ENCODE assay signal across 28 cellular contexts in genomic region chr12:38163442-38163801, GRCh38.
"Had no signal": no experiment of that assay in that cellular context is flagged by ENCODE, and none has a peak within 500 bp of the region (broad histone marks: within the 10 kb centered on the region; RNA-seq: fewer than 3 reads in every experiment).

No MANE protein-coding gene starts in this region.

- H3K4me3 ChIP-seq: Peyer's patch, SJCRH30 had no signal

- H3K27ac ChIP-seq: Peyer's patch, RWPE1, SJCRH30 had no signal

- ATAC-seq: activated T-helper 17 cell treated with anti-CD3 and anti-CD28 coated beads, Interleukin-2, amount 50 U/mL, for 72 hours; T-helper 17 cell had no signal

- H3K36me3 ChIP-seq: Peyer's patch, SJCRH30 had no signal

- H3K9me3 ChIP-seq: SJCRH30 had no signal

- H3K9me3 Mint-ChIP-seq: activated naive CD4-positive, alpha-beta T cell treated with anti-CD3 and anti-CD28 coated beads for 36 hours; activated T-helper 17 cell treated with anti-CD3 and anti-CD28 coated beads, Interleukin-2, amount 50 U/mL, for 72 hours had no signal

- H3K27me3 ChIP-seq: Peyer's patch, SJCRH30 had no signal

- H3K27me3 Mint-ChIP-seq: activated B cell treated with CpG ODN at 0.5 μM for 24 hours; activated CD4-positive, alpha-beta memory T cell treated with anti-CD3 and anti-CD28 coated beads, Interleukin-2, amount 10 ng/mL, durations not matched to agents 7 days and 5 days; activated naive CD8-positive, alpha-beta T cell; activated T-helper 17 cell treated with anti-CD3 and anti-CD28 coated beads, Interleukin-2, amount 50 U/mL, for 72 hours; T-helper 17 cell had no signal

- H3K4me1 ChIP-seq: Peyer's patch, SJCRH30 had no signal

- H3K4me1 Mint-ChIP-seq: activated B cell treated with CpG ODN at 0.5 μM for 24 hours; activated CD4-positive, alpha-beta memory T cell treated with anti-CD3 and anti-CD28 coated beads, Interleukin-2, amount 10 ng/mL, durations not matched to agents 7 days and 5 days; activated T-helper 17 cell treated with anti-CD3 and anti-CD28 coated beads, Interleukin-2, amount 50 U/mL, for 72 hours; brain; T-helper 17 cell had no signal

- H3K36me3 Mint-ChIP-seq: activated naive CD8-positive, alpha-beta T cell; brain had no signal

- DNase-seq: activated B cell treated with CpG ODN at 0.5 μM for 24 hours; activated CD4-positive, alpha-beta memory T cell treated with anti-CD3 and anti-CD28 coated beads, Interleukin-2, amount 10 ng/mL, durations not matched to agents 7 days and 5 days; activated CD4-positive, alpha-beta T cell treated with anti-CD3 and anti-CD28 coated beads for 1 hour; activated CD4-positive, alpha-beta T cell treated with anti-CD3 and anti-CD28 coated beads, Interleukin-2, amount 50 U/mL, for 1 hour; activated gamma-delta T cell; activated naive CD4-positive, alpha-beta T cell treated with anti-CD3 and anti-CD28 coated beads for 36 hours; activated T-cell treated with anti-CD3 and anti-CD28 coated beads for 4 hours; activated T-cell treated with anti-CD3 and anti-CD28 coated beads, Interleukin-2, amount 50 U/mL, for 48 hours; amygdala; KG1; NCI-H1048; NCI-H1417 treated with DMSO at 0.1 percent for 48 hours; NCI-H1694; NCI-H2029; NCI-H2107; NCI-H2171 treated with DMSO at 0.1 percent for 48 hours; NCI-H226; NCI-H510A; NCI-H526 treated with DMSO at 0.1 percent for 48 hours; Peyer's patch; Right ventricle myocardium superior; SJCRH30; T-helper 17 cell; T1000 had no signal

- H3K27ac Mint-ChIP-seq: activated B cell treated with CpG ODN at 0.5 μM for 24 hours; activated CD4-positive, alpha-beta memory T cell treated with anti-CD3 and anti-CD28 coated beads, Interleukin-2, amount 10 ng/mL, durations not matched to agents 7 days and 5 days; activated naive CD4-positive, alpha-beta T cell treated with anti-CD3 and anti-CD28 coated beads for 36 hours; activated naive CD8-positive, alpha-beta T cell; activated T-helper 17 cell treated with anti-CD3 and anti-CD28 coated beads, Interleukin-2, amount 50 U/mL, for 72 hours; brain; T-helper 17 cell had no signal

- H3K4me3 Mint-ChIP-seq: activated B cell treated with CpG ODN at 0.5 μM for 24 hours; activated CD4-positive, alpha-beta memory T cell treated with anti-CD3 and anti-CD28 coated beads, Interleukin-2, amount 10 ng/mL, durations not matched to agents 7 days and 5 days; activated naive CD4-positive, alpha-beta T cell treated with anti-CD3 and anti-CD28 coated beads for 36 hours; activated naive CD8-positive, alpha-beta T cell; activated T-helper 17 cell treated with anti-CD3 and anti-CD28 coated beads, Interleukin-2, amount 50 U/mL, for 72 hours; brain; T-helper 17 cell had no signal
